13 cellular contexts compared by ENCODE assay signal in genomic region chr3:16793321-16793720, GRCh38.
DNase-seq lines count a peak whose midpoint lies in the region; ATAC-seq and TF ChIP-seq lines count a peak whose summit lies in the region.
"Had no signal": no experiment of that assay in that cellular context is flagged by ENCODE, and none has a peak within 500 bp of the region (broad histone marks: within the 10 kb centered on the region; RNA-seq: fewer than 3 reads in every experiment).

No MANE protein-coding gene starts in this region.

- H3K27ac ChIP-seq in HEK293 (ENCODE audit: extremely low read depth, low read depth, low read length): no peak overlapping the region
- peak overlapping the region; percentile 50; the same call in 1 of the 2 replicates for H3K27ac ChIP-seq in HUES64 (ENCODE audit: low read depth, low read length)

- H3K4me3 ChIP-seq in HEK293 (ENCODE audit: low read depth, low read length) (no peak overlapping the region), HUES64 (ENCODE audit: low read length) (no peak overlapping the region)

- peaks cover 10% of the 10 kb centered on the region for H3K4me1 Mint-ChIP-seq in activated CD8-positive, alpha-beta T cell treated with anti-CD3 and anti-CD28 coated beads, Interleukin-2, amount 10 ng/mL, durations not matched to agents 7 days and 5 days (ENCODE audit: low read depth)

- H3K36me3 Mint-ChIP-seq in activated CD8-positive, alpha-beta T cell treated with anti-CD3 and anti-CD28 coated beads, Interleukin-2, amount 10 ng/mL, durations not matched to agents 7 days and 5 days (ENCODE audit: low read depth): no peaks in the 10 kb centered on the region

- H3K27me3 ChIP-seq in HUES64 (ENCODE audit: insufficient read depth, low read length): no peaks in the 10 kb centered on the region

- WGBS in HUES64: 43% methylated on average over 5 of the region's 5 CpGs

- CTCF ChIA-PET in HEK293 (lab: Yijun Ruan, JAX): no interaction called here
- CTCF ChIA-PET in activated CD8-positive, alpha-beta T cell treated with anti-CD3 and anti-CD28 coated beads, Interleukin-2, amount 10 ng/mL, durations not matched to agents 7 days and 5 days (lab: Charles Lee): no interaction called here

- peak in 24 of 42 donors; percentile 2 to 72 (median 42) for DNase-seq in head of caudate nucleus
- DNase-seq in anterior cingulate cortex (lab: John Stamatoyannopoulos, UW): no peak
- no peak for DNase-seq in OCI-M1 (lab: John Stamatoyannopoulos, UW)
- no peak for DNase-seq in NCI-H2081 treated with DMSO at 0.1 percent for 48 hours (lab: John Stamatoyannopoulos, UW)
- no peak for DNase-seq in activated CD8-positive, alpha-beta T cell treated with anti-CD3 and anti-CD28 coated beads, Interleukin-2, amount 10 ng/mL, durations not matched to agents 7 days and 5 days
- DNase-seq: C1 segment of cervical spinal cord; CD4-positive, alpha-beta T cell; DMS153; DND-41; GDM1 had no signal

- no peak overlapping the region for H3K9ac ChIP-seq in HUES64 (ENCODE audit: low read depth, low read length)

- no peak for ATAC-seq in activated CD8-positive, alpha-beta T cell treated with anti-CD3 and anti-CD28 coated beads, Interleukin-2, amount 10 ng/mL, durations not matched to agents 7 days and 5 days

- H3K9me3 ChIP-seq in HEK293 (ENCODE audit: control insufficient read depth, insufficient read depth, low read depth, low read length): no peaks in the 10 kb centered on the region
- H3K9me3 ChIP-seq in HUES64 (ENCODE audit: insufficient read depth, low read depth, low read length): no peaks in the 10 kb centered on the region

- H3K27ac Mint-ChIP-seq in activated CD8-positive, alpha-beta T cell treated with anti-CD3 and anti-CD28 coated beads, Interleukin-2, amount 10 ng/mL, durations not matched to agents 7 days and 5 days: no peak overlapping the region
- H3K27ac Mint-ChIP-seq: B cell; CD4-positive, alpha-beta T cell had no signal

- H3K27me3 Mint-ChIP-seq in activated CD8-positive, alpha-beta T cell treated with anti-CD3 and anti-CD28 coated beads, Interleukin-2, amount 10 ng/mL, durations not matched to agents 7 days and 5 days (ENCODE audit: low read depth): peaks cover 7% of the 10 kb centered on the region
- H3K27me3 Mint-ChIP-seq: CD4-positive, alpha-beta T cell had no signal

- H3K4me1 ChIP-seq in HEK293 (ENCODE audit: control insufficient read depth, insufficient read depth, low read length): no peaks in the 10 kb centered on the region
- H3K4me1 ChIP-seq in HUES64 (ENCODE audit: insufficient read depth, low read length): peaks cover 43% of the 10 kb centered on the region

- no peak for TF ChIP-seq CTCF in HEK293 (tag by site-specific recombination; IDR thresholded peaks at IDR 0.05)

- intact Hi-C loops in head of caudate nucleus (cut with DNase I): no loop called here

- H3K36me3 ChIP-seq in HEK293 (ENCODE audit: control insufficient read depth in 2 of 2, insufficient read depth in 1 of 2, low read length in 2 of 2): no peaks in the 10 kb centered on the region
- H3K36me3 ChIP-seq in HUES64 (ENCODE audit: insufficient read depth, low read length): no peaks in the 10 kb centered on the region

- POLR2A ChIA-PET in HEK293 (lab: Yijun Ruan, JAX): no interaction called here
- POLR2A ChIA-PET in activated CD8-positive, alpha-beta T cell treated with anti-CD3 and anti-CD28 coated beads, Interleukin-2, amount 10 ng/mL, durations not matched to agents 7 days and 5 days (lab: Charles Lee): interaction anchor here (0.6 kb wide), 1 partner anchor 27 kb away, joined by 3 read pairs; no protein-coding TSS in a partner anchor

- H3K4me3 Mint-ChIP-seq in activated CD8-positive, alpha-beta T cell treated with anti-CD3 and anti-CD28 coated beads, Interleukin-2, amount 10 ng/mL, durations not matched to agents 7 days and 5 days: no peak overlapping the region
- H3K4me3 Mint-ChIP-seq: B cell; CD4-positive, alpha-beta T cell had no signal

- H3K9me3 Mint-ChIP-seq in activated CD8-positive, alpha-beta T cell treated with anti-CD3 and anti-CD28 coated beads, Interleukin-2, amount 10 ng/mL, durations not matched to agents 7 days and 5 days (ENCODE audit: insufficient read depth): peaks cover 3% of the 10 kb centered on the region
- H3K9me3 Mint-ChIP-seq: CD4-positive, alpha-beta T cell had no signal

TF ChIP-seq in HEK293, 187 proteins besides CTCF, POLR2A, EP300 and RAD21:
- TF ChIP-seq KLF10 (tag by site-specific recombination; IDR thresholded peaks at IDR 0.05): no peak
- 0 out of 2 replicates have a peak, but pooled peaks have one; percentile 14 for TF ChIP-seq EGR2 (tag by site-specific recombination; IDR thresholded peaks at IDR 0.05; ENCODE audit: low read depth)
- TF ChIP-seq INSM2 (tag by site-specific recombination; IDR thresholded peaks at IDR 0.05): no peak
- no peak for TF ChIP-seq ATF2 (tag by site-specific recombination; IDR thresholded peaks at IDR 0.05; ENCODE audit: low read depth)
- no peak for TF ChIP-seq WT1 (tag by site-specific recombination; IDR thresholded peaks at IDR 0.05)

Comparison
In these comparisons a context has a peak if more than half of its experiments do, and no peak if none do; other contexts are left out.
1. DNase-seq: peak in head of caudate nucleus (24 of 42); none in anterior cingulate cortex (0 of 58), OCI-M1 (single experiment), NCI-H2081 treated with DMSO at 0.1 percent for 48 hours (single experiment) and activated CD8-positive, alpha-beta T cell treated with anti-CD3 and anti-CD28 coated beads, Interleukin-2, amount 10 ng/mL, durations not matched to agents 7 days and 5 days (single experiment).